In genomic region chr9:16248816-16249215, GRCh38 we compare ENCODE assay signal across 23 cellular contexts.
"Had no signal": no experiment of that assay in that cellular context is flagged by ENCODE, and none has a peak within 500 bp of the region (broad histone marks: within the 10 kb centered on the region; RNA-seq: fewer than 3 reads in every experiment).

No MANE protein-coding gene starts in this region.

- H3K4me1 ChIP-seq: left lung, lower lobe of right lung, spleen, uterus had no signal

- H3K9me3 ChIP-seq: heart right ventricle, left lung, lower lobe of right lung, ovary, spleen, suprapubic skin, thoracic aorta, tibial artery, uterus had no signal

- DNase-seq: heart right ventricle; kidney glomerular epithelial cell; left colon; left lung; lower lobe of right lung; mammary epithelial cell; mesenchymal stem cell; naive B cell; natural killer cell; ovary; retina; right cardiac atrium; small intestine; spleen; stimulated activated CD4-positive, alpha-beta T cell treated with anti-CD3 and anti-CD28 coated beads, Interleukin-4, amount 100 ng/mL, for 24 hours; stimulated activated naive CD4-positive, alpha-beta T cell; tibial artery; uterus had no signal

- H3K4me2 ChIP-seq: hepatocyte had no signal

- H3K27ac ChIP-seq: hepatocyte, left lung, lower lobe of right lung, ovary, spleen, suprapubic skin, thoracic aorta, tibial artery, uterus had no signal

- H3K27me3 ChIP-seq: heart right ventricle, hepatocyte, left lung, ovary, spleen, suprapubic skin, tibial artery, uterus had no signal

- H3K79me2 ChIP-seq: hepatocyte had no signal

- H3K36me3 ChIP-seq: heart right ventricle, left lung, lower lobe of right lung, ovary, spleen, suprapubic skin, thoracic aorta, tibial artery, uterus had no signal

- H2AFZ ChIP-seq: hepatocyte had no signal

- ATAC-seq: heart right ventricle; left colon; left lung; lower lobe of right lung; natural killer cell; right cardiac atrium; sciatic nerve; stimulated activated effector memory CD8-positive, alpha-beta T cell treated with anti-CD3 and anti-CD28 coated beads, Interleukin-12 subunit alpha, Interleukin-12 subunit beta, amount 100 ng/mL, for 72 hours had no signal

- H3K4me3 ChIP-seq: heart right ventricle, hepatocyte, left lung, lower lobe of right lung, ovary, spleen, suprapubic skin, thoracic aorta, tibial artery, uterus had no signal
